27 cellular contexts compared by ENCODE assay signal in the genomic region with DNA sequence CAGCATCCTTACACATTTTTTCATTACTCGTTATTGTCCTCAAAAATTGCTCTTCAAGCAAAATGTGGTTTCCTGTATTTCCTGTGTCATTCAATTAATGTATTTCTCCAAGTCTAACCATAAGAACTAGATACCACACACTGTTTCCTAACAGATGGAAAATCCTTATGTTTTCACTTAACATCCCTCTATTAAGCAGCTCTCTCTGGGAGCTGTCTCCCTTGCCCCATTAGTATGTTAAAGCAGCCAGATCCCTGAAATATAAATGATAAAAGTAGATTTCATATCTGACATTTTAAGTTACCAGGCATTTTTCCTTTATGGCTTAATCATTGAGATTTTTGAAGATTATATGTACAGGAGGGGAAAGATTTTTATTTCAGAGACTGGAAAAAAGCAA. TPM values are rescaled to one million over a fixed set of nuclear protein-coding genes. Genes with fewer than 3 reads are reported as not detected.
DNase-seq lines count a peak whose midpoint lies in the region; ATAC-seq, FAIRE-seq and TF ChIP-seq lines count a peak whose summit lies in the region.
"Had no signal": no experiment of that assay in that cellular context is flagged by ENCODE, and none has a peak within 500 bp of the region (broad histone marks: within the 10 kb centered on the region; RNA-seq: fewer than 3 reads in every experiment).

No MANE protein-coding gene starts in this region.

- H3K9me2 ChIP-seq in Karpas-422 (replicated peaks; ENCODE audit: insufficient read depth, low read length), result no peaks in the 10 kb centered on the region

- peaks cover 7% of the 10 kb centered on the region for H3F3A ChIP-seq in smooth muscle cell (ENCODE audit: low read depth)

- FAIRE-seq in D721Med (lab: Jason Lieb, UNC), result peak; percentile 67
- FAIRE-seq: bronchial epithelial cell, colon had no signal

- H3K27me3 ChIP-seq in Karpas-422 (ENCODE audit: low read length) (no peaks in the 10 kb centered on the region), smooth muscle cell (ENCODE audit: low read depth) (no peaks in the 10 kb centered on the region), tibial nerve (no peaks in the 10 kb centered on the region)

- H3K27ac ChIP-seq in Karpas-422 (ENCODE audit: low read length) (0 out of 2 replicates have a peak overlapping the region, but pooled peaks have one; percentile 53), smooth muscle cell (ENCODE audit: low read depth) (peak overlapping the region; percentile 38), tibial nerve (no peak overlapping the region)

- H3K9ac ChIP-seq in Karpas-422 (ENCODE audit: low read length) (no peak overlapping the region), smooth muscle cell (ENCODE audit: low read depth) (no peak overlapping the region)

- intact Hi-C loops in left ventricle myocardium superior (cut with micrococcal nuclease), result no loop called here

- peaks cover 3 to 8% (median 4%) of the 10 kb centered on the region in 5 experiments for H3K9me3 Mint-ChIP-seq in brain
- H3K9me3 Mint-ChIP-seq: activated T-cell treated with anti-CD3 and anti-CD28 coated beads, Interleukin-2, amount 50 U/mL, for 4 hours; IgD-negative memory B cell; stimulated activated naive CD8-positive, alpha-beta T cell treated with anti-CD3 and anti-CD28 coated beads, Interleukin-15, Interleukin-2, amounts not matched to agents 100 ng/mL and 50 ng/mL, for 24 hours had no signal

- peaks cover 50% of the 10 kb centered on the region for H3K36me3 Mint-ChIP-seq in brain

- no peak for TF ChIP-seq EP300 in tibial nerve (IDR thresholded peaks at IDR 0.05)

- no peak overlapping the region for H3K4me3 ChIP-seq in Karpas-422 (ENCODE audit: low read length)
- H3K4me3 ChIP-seq in smooth muscle cell, result no peak overlapping the region
- no peak overlapping the region for H3K4me3 ChIP-seq in tibial nerve
- H3K4me3 ChIP-seq: mucosa of descending colon had no signal

- TF ChIP-seq CTCF in D721Med (IDR thresholded peaks at IDR 0.05; ENCODE audit: insufficient read depth, missing control alignments), result no peak
- no peak for TF ChIP-seq CTCF in brain (conservative IDR thresholded peaks at IDR 0.05)
- no peak for TF ChIP-seq CTCF in smooth muscle cell (IDR thresholded peaks at IDR 0.05; ENCODE audit: borderline replicate concordance, insufficient read depth, poor library complexity, severe bottlenecking)
- TF ChIP-seq CTCF in tibial nerve (IDR thresholded peaks at IDR 0.05), result no peak

- H2AFZ ChIP-seq in Karpas-422 (ENCODE audit: low read length), result no peak overlapping the region
- no peak overlapping the region for H2AFZ ChIP-seq in smooth muscle cell (ENCODE audit: low read depth)

- H3K4me1 ChIP-seq in Karpas-422 (ENCODE audit: low read length) (peaks cover 35% of the 10 kb centered on the region), smooth muscle cell (ENCODE audit: low read depth) (no peaks in the 10 kb centered on the region), tibial nerve (peaks cover 0 to 36% (median 8%) of the 10 kb centered on the region in 4 donors)

- H3K36me3 ChIP-seq in Karpas-422 (ENCODE audit: insufficient read depth, low read length), result peaks cover 9% of the 10 kb centered on the region
- H3K36me3 ChIP-seq in smooth muscle cell (ENCODE audit: low read depth), result peaks cover 3% of the 10 kb centered on the region
- peaks cover 0 to 21% (median 0%) of the 10 kb centered on the region in 3 donors for H3K36me3 ChIP-seq in tibial nerve

- no peak for ATAC-seq in left ventricle myocardium superior
- ATAC-seq: activated CD4-positive, alpha-beta T cell treated with anti-CD3 and anti-CD28 coated beads for 36 hours; activated T-cell treated with anti-CD3 and anti-CD28 coated beads, Interleukin-2, amount 50 U/mL, for 4 hours; mucosa of descending colon; Panc1; sciatic nerve had no signal

- TF ChIP-seq POLR2A in tibial nerve (IDR thresholded peaks at IDR 0.05), result no peak

- no peaks in the 10 kb centered on the region for H4K20me1 ChIP-seq in Karpas-422 (ENCODE audit: insufficient read depth, low read depth, low read length)
- H4K20me1 ChIP-seq in smooth muscle cell (ENCODE audit: low read depth), result peaks cover 70% of the 10 kb centered on the region

- DNase-seq in D721Med (ENCODE audit: insufficient read length, low spot score) (no peak), Karpas-422 (no peak), smooth muscle cell (lab: John Stamatoyannopoulos, UW; ENCODE audit: unreplicated experiment) (no peak), left ventricle myocardium superior (no peak), tibial nerve (ENCODE audit: low spot score in 2 of 2) (no peak)
- no peak for DNase-seq in activated CD8-positive, alpha-beta memory T cell treated with anti-CD3 and anti-CD28 coated beads, Interleukin-2, amount 50 U/mL, for 4 hours
- DNase-seq: activated CD4-positive, alpha-beta T cell treated with anti-CD3 and anti-CD28 coated beads for 36 hours; activated naive CD4-positive, alpha-beta T cell; activated T-cell treated with anti-CD3 and anti-CD28 coated beads, Interleukin-2, amount 50 U/mL, for 4 hours; AML-193; amygdala; DND-41; islet precursor cell; mucosa of descending colon; NCI-H1417 treated with DMSO at 0.1 percent for 48 hours; NCI-H2107; NCI-H526; posterior cingulate gyrus; stimulated activated CD4-positive, alpha-beta T cell treated with anti-CD3 and anti-CD28 coated beads, Interleukin-15, amount 100 ng/mL, for 24 hours had no signal

- H3K27ac Mint-ChIP-seq in brain, result peak overlapping the region in 4 of 5 experiments; percentile 3 to 53 (median 16)
- H3K27ac Mint-ChIP-seq: activated CD4-positive, alpha-beta T cell treated with anti-CD3 and anti-CD28 coated beads for 36 hours; nephron; stimulated activated naive CD8-positive, alpha-beta T cell treated with anti-CD3 and anti-CD28 coated beads, Interleukin-15, Interleukin-2, amounts not matched to agents 100 ng/mL and 50 ng/mL, for 24 hours had no signal

- H3K4me1 Mint-ChIP-seq in brain, result peaks cover 39% of the 10 kb centered on the region
- H3K4me1 Mint-ChIP-seq: nephron had no signal

- peak overlapping the region; percentile 55 for H3K4me2 ChIP-seq in Karpas-422 (ENCODE audit: low read depth, low read length, poor library complexity, severe bottlenecking)
- no peak overlapping the region for H3K4me2 ChIP-seq in smooth muscle cell

- no peaks in the 10 kb centered on the region for H3K9me3 ChIP-seq in Karpas-422 (ENCODE audit: low read length)
- H3K9me3 ChIP-seq in smooth muscle cell (replicated peaks; ENCODE audit: low read depth), result peaks cover 6% of the 10 kb centered on the region
- H3K9me3 ChIP-seq in tibial nerve, result no peaks in the 10 kb centered on the region
- H3K9me3 ChIP-seq: mucosa of descending colon had no signal

- 63% methylated on average over 1 of the region's 1 CpG for WGBS in smooth muscle cell (ENCODE audit: low lambda C conversion rate)
- 12 to 20% methylated on average over 1 of the region's 1 CpG for WGBS in tibial nerve, 2 donors

- peak overlapping the region in 1 of 5 experiments; percentile 4 for H3K4me3 Mint-ChIP-seq in brain
- H3K4me3 Mint-ChIP-seq: activated CD4-positive, alpha-beta T cell treated with anti-CD3 and anti-CD28 coated beads for 36 hours; activated T-cell treated with anti-CD3 and anti-CD28 coated beads, Interleukin-2, amount 50 U/mL, for 4 hours; IgD-negative memory B cell; nephron; stimulated activated naive CD8-positive, alpha-beta T cell treated with anti-CD3 and anti-CD28 coated beads, Interleukin-15, Interleukin-2, amounts not matched to agents 100 ng/mL and 50 ng/mL, for 24 hours had no signal

- peaks cover 75% of the 10 kb centered on the region for H3K79me2 ChIP-seq in Karpas-422 (ENCODE audit: low read length)
- H3K79me2 ChIP-seq in smooth muscle cell (ENCODE audit: low read depth), result peaks cover 36% of the 10 kb centered on the region

- no peaks in the 10 kb centered on the region for H3K27me3 Mint-ChIP-seq in brain
- H3K27me3 Mint-ChIP-seq: activated CD4-positive, alpha-beta T cell treated with anti-CD3 and anti-CD28 coated beads for 36 hours; IgD-negative memory B cell; stimulated activated naive CD8-positive, alpha-beta T cell treated with anti-CD3 and anti-CD28 coated beads, Interleukin-15, Interleukin-2, amounts not matched to agents 100 ng/mL and 50 ng/mL, for 24 hours had no signal

RNA-seq across cellular contexts. Expression of a gene that starts 15.9 kb away (rescaled TPM):
- 90.2 and 137 TPM in 2 replicates for total RNA-seq in Karpas-422 (2014; rRNA removed; shearing (Covaris generic); ENCODE audit: low replicate concordance)
- polyA plus RNA-seq in brain (ENCODE audit: insufficient read depth, low read depth, low replicate concordance) (317 TPM), smooth muscle cell (209 and 239 TPM in 2 replicates)
- total RNA-seq in smooth muscle cell (255 and 265 TPM in 2 replicates), left ventricle myocardium superior (71.8 TPM), tibial nerve (10 to 100 TPM; 28.2 to 54.8 (median 40.7) TPM)

Comparison
In these comparisons a context has a peak if more than half of its experiments do, and no peak if none do; other contexts are left out.
1. H3K27ac ChIP-seq: peak in Karpas-422 (single experiment) and smooth muscle cell (single experiment); none in tibial nerve (0 of 4).